22 cellular contexts compared by ENCODE assay signal in genomic region chr7:133563196-133563707, GRCh38.
"Had no signal": no experiment of that assay in that cellular context is flagged by ENCODE, and none has a peak within 500 bp of the region (broad histone marks: within the 10 kb centered on the region; RNA-seq: fewer than 3 reads in every experiment).

No MANE protein-coding gene starts in this region.

- H3K36me3 ChIP-seq: cardiac muscle cell, left ventricle myocardium inferior, right atrium auricular region, suprapubic skin, transverse colon, vagina had no signal

- H3K4me3 ChIP-seq: cardiac muscle cell, left ventricle myocardium inferior, right atrium auricular region, suprapubic skin, transverse colon, vagina had no signal

- H3K4me1 ChIP-seq: left ventricle myocardium inferior, right atrium auricular region, suprapubic skin, transverse colon, vagina had no signal

- H3K27me3 ChIP-seq: cardiac muscle cell, right atrium auricular region, suprapubic skin, transverse colon, vagina had no signal

- ATAC-seq: activated CD8-positive, alpha-beta memory T cell treated with anti-CD3 and anti-CD28 coated beads, Interleukin-2, amount 10 ng/mL, durations not matched to agents 7 days and 5 days; stimulated activated naive CD8-positive, alpha-beta T cell treated with anti-CD3 and anti-CD28 coated beads, Interleukin-15, amount 100 ng/mL, for 72 hours had no signal

- H3K9me3 ChIP-seq: right atrium auricular region, suprapubic skin, transverse colon, vagina had no signal

- H3K27ac ChIP-seq: cardiac muscle cell, epithelial cell of prostate, left ventricle myocardium inferior, right atrium auricular region, suprapubic skin, transverse colon, vagina had no signal

- DNase-seq: activated CD4-positive, alpha-beta memory T cell treated with anti-CD3 and anti-CD28 coated beads, Interleukin-2, amount 10 ng/mL, durations not matched to agents 7 days and 5 days; activated CD4-positive, alpha-beta T cell treated with anti-CD3 and anti-CD28 coated beads for 48 hours; activated CD4-positive, CD25-positive, alpha-beta regulatory T cell; activated CD8-positive, alpha-beta memory T cell treated with anti-CD3 and anti-CD28 coated beads, Interleukin-2, amount 10 ng/mL, durations not matched to agents 7 days and 5 days; activated naive CD4-positive, alpha-beta T cell; activated naive CD8-positive, alpha-beta T cell treated with anti-CD3 and anti-CD28 coated beads for 36 hours; amniotic stem cell; endodermal cell; glutamatergic neuron; left ventricle myocardium inferior; midbrain; small intestine; stimulated activated CD4-positive, alpha-beta T cell treated with anti-CD3 and anti-CD28 coated beads, Interleukin-15, amount 100 ng/mL, for 24 hours; stimulated activated CD4-positive, alpha-beta T cell treated with anti-CD3 and anti-CD28 coated beads, Interleukin-2, amount 100 ng/mL, for 48 hours; stimulated activated naive CD8-positive, alpha-beta T cell treated with anti-CD3 and anti-CD28 coated beads, Interleukin-15, amount 100 ng/mL, for 72 hours; T1000; transverse colon had no signal
